Comparison of ENCODE assay signal across 36 cellular contexts in genomic region chr9:136969774-136970173, GRCh38. TPM values are rescaled to one million over a fixed set of nuclear protein-coding genes. Genes with fewer than 3 reads are reported as not detected.
"Had no signal": no experiment of that assay in that cellular context is flagged by ENCODE, and none has a peak within 500 bp of the region (broad histone marks: within the 10 kb centered on the region; RNA-seq: fewer than 3 reads in every experiment).

No MANE protein-coding gene starts in this region.

- H3K27ac ChIP-seq: adrenal gland, PC-9, VCaP had no signal

- DNase-seq: activated B cell treated with CpG ODN at 0.5 μM for 24 hours; activated CD4-positive, alpha-beta memory T cell treated with anti-CD3 and anti-CD28 coated beads for 36 hours; activated CD4-positive, alpha-beta T cell treated with anti-CD3 and anti-CD28 coated beads for 4 hours; activated CD4-positive, alpha-beta T cell treated with anti-CD3 and anti-CD28 coated beads, Interleukin-2, amount 50 U/mL, for 1 hour; activated CD4-positive, CD25-positive, alpha-beta regulatory T cell treated with anti-CD3 and anti-CD28 coated beads, Interleukin-2, amount 50 U/mL, for 72 hours; activated CD8-positive, alpha-beta memory T cell treated with anti-CD3 and anti-CD28 coated beads, Interleukin-2, amount 50 U/mL, for 4 hours; activated naive CD4-positive, alpha-beta T cell; activated T-cell treated with anti-CD3 and anti-CD28 coated beads for 4 hours; activated T-cell treated with anti-CD3 and anti-CD28 coated beads, Interleukin-2, amount 50 U/mL, for 4 hours; adrenal gland; caudate nucleus; cerebellar nuclear complex; KG1; MM.1S; MV-4-11; NCI-H1092; NCI-H1436 treated with DMSO at 0.1 percent for 48 hours; NCI-H1694 treated with DMSO at 0.1 percent for 48 hours; NCI-H2029; NCI-H345; NCI-H524 treated with DMSO at 0.1 percent for 48 hours; NK-92 treated with Interleukin-12 subunit alpha and Interleukin-12 subunit beta, amount 100 ng/mL, for 24 hours; PC-9; Right ventricle myocardium superior; SW 1271; T-helper 1 cell; T-helper 2 cell; T-helper 9 cell had no signal

- H3K4me3 ChIP-seq: adrenal gland, PC-9 had no signal

- H2AFZ ChIP-seq: PC-9 had no signal

- H3K36me3 ChIP-seq: adrenal gland had no signal

- H3K27me3 ChIP-seq: adrenal gland had no signal

- ATAC-seq: activated naive CD4-positive, alpha-beta T cell treated with anti-CD3 and anti-CD28 coated beads, Interleukin-2, amount 50 U/mL, for 72 hours; activated T-cell treated with anti-CD3 and anti-CD28 coated beads, Interleukin-2, amount 50 U/mL, for 4 hours had no signal

- H3K9me3 ChIP-seq: adrenal gland had no signal

- H3K4me2 ChIP-seq: PC-9 had no signal

RNA-seq across cellular contexts. Expression of gene PTGDS, which starts 7.5 kb away (rescaled TPM):
- total RNA-seq: activated B cell treated with CpG ODN at 0.5 μM for 24 hours; activated CD4-positive, alpha-beta memory T cell treated with anti-CD3 and anti-CD28 coated beads for 36 hours; activated naive CD4-positive, alpha-beta T cell treated with anti-CD3 and anti-CD28 coated beads, Interleukin-2, amount 50 U/mL, for 72 hours; NCI-H460; OCI-LY7 had no signal

RNA-seq across cellular contexts. Expression of gene LCNL1, which starts 13.0 kb away (rescaled TPM):
- total RNA-seq: activated B cell treated with CpG ODN at 0.5 μM for 24 hours; activated CD4-positive, alpha-beta memory T cell treated with anti-CD3 and anti-CD28 coated beads for 36 hours; activated naive CD4-positive, alpha-beta T cell treated with anti-CD3 and anti-CD28 coated beads, Interleukin-2, amount 50 U/mL, for 72 hours; activated T-cell treated with anti-CD3 and anti-CD28 coated beads, Interleukin-2, amount 50 U/mL, for 4 hours; activated T-helper 1 cell treated with anti-CD3 and anti-CD28 coated beads, Interleukin-12 subunit alpha, Interleukin-12 subunit beta, Interleukin-2, Interleukin-4 antibody, amounts not matched to agents 30 ng/mL and 10 ng/mL and 1 ng/mL, durations not matched to agents 14 hours and 24 hours and 36 hours; bronchial epithelial cell; NCI-H460; OCI-LY7 had no signal

RNA-seq across cellular contexts. Expression of gene LCN12, which starts 17.7 kb away (rescaled TPM):
- total RNA-seq: astrocyte, bronchial epithelial cell, LHCN-M2 had no signal

RNA-seq across cellular contexts. Expression of gene C8G, which starts 24.7 kb away (rescaled TPM):
- total RNA-seq: LHCN-M2, NCI-H460 had no signal
